1 cellular context compared by ENCODE assay signal in the genomic region with DNA sequence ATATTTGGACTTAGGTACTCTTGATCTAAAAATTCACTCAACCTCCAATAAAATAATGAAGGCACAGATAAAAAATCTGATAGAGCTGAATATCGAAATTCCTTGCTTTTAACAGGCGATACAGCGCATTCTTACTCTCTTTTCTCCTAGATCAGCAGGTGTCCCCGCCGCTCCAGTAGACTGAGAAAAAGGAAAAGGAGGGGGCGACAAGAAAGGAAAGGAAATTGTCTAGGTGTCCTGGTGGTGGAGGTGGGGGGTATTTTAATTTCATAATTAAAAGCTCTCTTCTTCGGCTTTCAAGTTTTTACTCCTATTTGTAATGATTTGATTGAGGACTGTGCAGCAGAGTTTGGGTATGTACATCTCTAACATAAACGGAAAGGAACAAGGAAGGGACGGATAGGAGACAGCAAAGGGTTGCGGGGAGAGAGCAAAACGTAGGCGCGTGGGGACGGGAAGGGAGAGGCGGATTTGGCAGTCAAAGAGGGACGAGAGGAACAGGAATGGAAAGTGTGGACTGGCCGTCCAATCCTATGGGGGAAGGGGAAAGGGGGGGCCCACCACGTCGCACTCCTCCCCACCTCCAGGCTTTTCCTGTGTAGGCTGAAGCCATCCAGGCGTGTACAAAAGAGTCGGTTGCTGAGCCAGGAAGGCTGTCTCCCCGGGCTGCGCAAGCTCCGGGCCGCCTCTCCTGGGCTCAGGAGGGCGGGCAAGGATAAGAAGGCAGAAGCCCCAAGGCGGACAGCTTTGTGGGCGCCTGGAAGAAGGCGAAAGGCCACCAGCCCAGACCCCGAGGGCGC.
A peak's percentile ranks its signal among the peaks of the same experiment; 100 is the strongest.
TF ChIP-seq lines count a peak whose summit lies in the region.

No MANE protein-coding gene starts in this region.

TF ChIP-seq in H1, 55 proteins besides CTCF, POLR2A, EP300 and RAD21 (continued from another document):
- TF ChIP-seq, protein P1, sequence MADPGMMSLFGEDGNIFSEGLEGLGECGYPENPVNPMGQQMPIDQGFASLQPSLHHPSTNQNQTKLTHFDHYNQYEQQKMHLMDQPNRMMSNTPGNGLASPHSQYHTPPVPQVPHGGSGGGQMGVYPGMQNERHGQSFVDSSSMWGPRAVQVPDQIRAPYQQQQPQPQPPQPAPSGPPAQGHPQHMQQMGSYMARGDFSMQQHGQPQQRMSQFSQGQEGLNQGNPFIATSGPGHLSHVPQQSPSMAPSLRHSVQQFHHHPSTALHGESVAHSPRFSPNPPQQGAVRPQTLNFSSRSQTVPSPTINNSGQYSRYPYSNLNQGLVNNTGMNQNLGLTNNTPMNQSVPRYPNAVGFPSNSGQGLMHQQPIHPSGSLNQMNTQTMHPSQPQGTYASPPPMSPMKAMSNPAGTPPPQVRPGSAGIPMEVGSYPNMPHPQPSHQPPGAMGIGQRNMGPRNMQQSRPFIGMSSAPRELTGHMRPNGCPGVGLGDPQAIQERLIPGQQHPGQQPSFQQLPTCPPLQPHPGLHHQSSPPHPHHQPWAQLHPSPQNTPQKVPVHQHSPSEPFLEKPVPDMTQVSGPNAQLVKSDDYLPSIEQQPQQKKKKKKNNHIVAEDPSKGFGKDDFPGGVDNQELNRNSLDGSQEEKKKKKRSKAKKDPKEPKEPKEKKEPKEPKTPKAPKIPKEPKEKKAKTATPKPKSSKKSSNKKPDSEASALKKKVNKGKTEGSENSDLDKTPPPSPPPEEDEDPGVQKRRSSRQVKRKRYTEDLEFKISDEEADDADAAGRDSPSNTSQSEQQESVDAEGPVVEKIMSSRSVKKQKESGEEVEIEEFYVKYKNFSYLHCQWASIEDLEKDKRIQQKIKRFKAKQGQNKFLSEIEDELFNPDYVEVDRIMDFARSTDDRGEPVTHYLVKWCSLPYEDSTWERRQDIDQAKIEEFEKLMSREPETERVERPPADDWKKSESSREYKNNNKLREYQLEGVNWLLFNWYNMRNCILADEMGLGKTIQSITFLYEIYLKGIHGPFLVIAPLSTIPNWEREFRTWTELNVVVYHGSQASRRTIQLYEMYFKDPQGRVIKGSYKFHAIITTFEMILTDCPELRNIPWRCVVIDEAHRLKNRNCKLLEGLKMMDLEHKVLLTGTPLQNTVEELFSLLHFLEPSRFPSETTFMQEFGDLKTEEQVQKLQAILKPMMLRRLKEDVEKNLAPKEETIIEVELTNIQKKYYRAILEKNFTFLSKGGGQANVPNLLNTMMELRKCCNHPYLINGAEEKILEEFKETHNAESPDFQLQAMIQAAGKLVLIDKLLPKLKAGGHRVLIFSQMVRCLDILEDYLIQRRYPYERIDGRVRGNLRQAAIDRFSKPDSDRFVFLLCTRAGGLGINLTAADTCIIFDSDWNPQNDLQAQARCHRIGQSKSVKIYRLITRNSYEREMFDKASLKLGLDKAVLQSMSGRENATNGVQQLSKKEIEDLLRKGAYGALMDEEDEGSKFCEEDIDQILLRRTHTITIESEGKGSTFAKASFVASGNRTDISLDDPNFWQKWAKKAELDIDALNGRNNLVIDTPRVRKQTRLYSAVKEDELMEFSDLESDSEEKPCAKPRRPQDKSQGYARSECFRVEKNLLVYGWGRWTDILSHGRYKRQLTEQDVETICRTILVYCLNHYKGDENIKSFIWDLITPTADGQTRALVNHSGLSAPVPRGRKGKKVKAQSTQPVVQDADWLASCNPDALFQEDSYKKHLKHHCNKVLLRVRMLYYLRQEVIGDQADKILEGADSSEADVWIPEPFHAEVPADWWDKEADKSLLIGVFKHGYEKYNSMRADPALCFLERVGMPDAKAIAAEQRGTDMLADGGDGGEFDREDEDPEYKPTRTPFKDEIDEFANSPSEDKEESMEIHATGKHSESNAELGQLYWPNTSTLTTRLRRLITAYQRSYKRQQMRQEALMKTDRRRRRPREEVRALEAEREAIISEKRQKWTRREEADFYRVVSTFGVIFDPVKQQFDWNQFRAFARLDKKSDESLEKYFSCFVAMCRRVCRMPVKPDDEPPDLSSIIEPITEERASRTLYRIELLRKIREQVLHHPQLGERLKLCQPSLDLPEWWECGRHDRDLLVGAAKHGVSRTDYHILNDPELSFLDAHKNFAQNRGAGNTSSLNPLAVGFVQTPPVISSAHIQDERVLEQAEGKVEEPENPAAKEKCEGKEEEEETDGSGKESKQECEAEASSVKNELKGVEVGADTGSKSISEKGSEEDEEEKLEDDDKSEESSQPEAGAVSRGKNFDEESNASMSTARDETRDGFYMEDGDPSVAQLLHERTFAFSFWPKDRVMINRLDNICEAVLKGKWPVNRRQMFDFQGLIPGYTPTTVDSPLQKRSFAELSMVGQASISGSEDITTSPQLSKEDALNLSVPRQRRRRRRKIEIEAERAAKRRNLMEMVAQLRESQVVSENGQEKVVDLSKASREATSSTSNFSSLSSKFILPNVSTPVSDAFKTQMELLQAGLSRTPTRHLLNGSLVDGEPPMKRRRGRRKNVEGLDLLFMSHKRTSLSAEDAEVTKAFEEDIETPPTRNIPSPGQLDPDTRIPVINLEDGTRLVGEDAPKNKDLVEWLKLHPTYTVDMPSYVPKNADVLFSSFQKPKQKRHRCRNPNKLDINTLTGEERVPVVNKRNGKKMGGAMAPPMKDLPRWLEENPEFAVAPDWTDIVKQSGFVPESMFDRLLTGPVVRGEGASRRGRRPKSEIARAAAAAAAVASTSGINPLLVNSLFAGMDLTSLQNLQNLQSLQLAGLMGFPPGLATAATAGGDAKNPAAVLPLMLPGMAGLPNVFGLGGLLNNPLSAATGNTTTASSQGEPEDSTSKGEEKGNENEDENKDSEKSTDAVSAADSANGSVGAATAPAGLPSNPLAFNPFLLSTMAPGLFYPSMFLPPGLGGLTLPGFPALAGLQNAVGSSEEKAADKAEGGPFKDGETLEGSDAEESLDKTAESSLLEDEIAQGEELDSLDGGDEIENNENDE (IDR thresholded peaks at IDR 0.05; ENCODE audit: insufficient replicate concordance, low read length): no peak
- TF ChIP-seq JUND (IDR thresholded peaks at IDR 0.05; ENCODE audit: low read length) (no peak), CBX8 (IDR thresholded peaks at IDR 0.05; ENCODE audit: borderline replicate concordance, low read depth, low read length) (no peak), TBP (IDR thresholded peaks at IDR 0.05; ENCODE audit: low read depth, low read length) (peak; percentile 23; the same call in 1 of the 2 replicates)
- TF ChIP-seq, protein P2, sequence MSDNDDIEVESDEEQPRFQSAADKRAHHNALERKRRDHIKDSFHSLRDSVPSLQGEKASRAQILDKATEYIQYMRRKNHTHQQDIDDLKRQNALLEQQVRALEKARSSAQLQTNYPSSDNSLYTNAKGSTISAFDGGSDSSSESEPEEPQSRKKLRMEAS (IDR thresholded peaks at IDR 0.05): peak; percentile 9; the same call in 1 of the 2 replicates
